Comparison of ENCODE assay signal across 28 cellular contexts in the genomic region with DNA sequence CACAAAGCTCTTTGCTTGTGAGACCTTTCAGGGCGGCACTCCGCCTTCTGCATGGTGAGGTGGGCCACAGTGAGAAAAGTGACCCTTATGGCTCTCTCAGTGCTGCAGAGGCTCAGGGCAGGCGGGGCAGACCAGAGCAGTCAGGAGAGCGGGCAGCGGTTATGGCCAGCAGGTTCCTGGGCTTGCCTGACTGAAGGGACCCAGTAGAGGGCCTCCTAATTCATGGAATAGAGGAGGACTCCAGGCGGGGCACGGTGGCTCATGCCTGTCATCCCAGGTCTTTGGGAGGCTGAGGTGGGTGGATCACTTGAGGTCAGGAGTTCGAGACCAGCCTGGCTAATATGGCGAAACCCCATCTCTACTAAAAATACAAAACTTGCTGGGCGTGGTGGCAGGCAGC.
A peak's percentile ranks its signal among the peaks of the same experiment; 100 is the strongest.
DNase-seq lines count a peak whose midpoint lies in the region; ATAC-seq and TF ChIP-seq lines count a peak whose summit lies in the region.
"Had no signal": no experiment of that assay in that cellular context is flagged by ENCODE, and none has a peak within 500 bp of the region (broad histone marks: within the 10 kb centered on the region; RNA-seq: fewer than 3 reads in every experiment).

No MANE protein-coding gene starts in this region.

- H3K9ac ChIP-seq in SK-N-SH (no peak overlapping the region), Loucy (ENCODE audit: low read depth, low read length, poor library complexity, severe bottlenecking) (no peak overlapping the region), neural progenitor cell (no peak overlapping the region)
- H3K9ac ChIP-seq: BLaER1, GM23248 had no signal

- no peak overlapping the region for H3K4me3 Mint-ChIP-seq in neural progenitor cell
- no peak overlapping the region for H3K4me3 Mint-ChIP-seq in naive thymus-derived CD4-positive, alpha-beta T cell
- H3K4me3 Mint-ChIP-seq: activated T-cell treated with anti-CD3 and anti-CD28 coated beads, Interleukin-2, amount 50 U/mL, for 72 hours; neural crest cell; stimulated activated naive CD8-positive, alpha-beta T cell treated with anti-CD3 and anti-CD28 coated beads, Interleukin-15, Interleukin-2, amounts not matched to agents 100 ng/mL and 50 ng/mL, for 24 hours had no signal

- WGBS in SK-N-SH (ENCODE audit: low lambda C conversion rate), result 19% methylated on average over 4 of the region's 10 CpGs
- 87 to 93% methylated on average over 10 of the region's 10 CpGs for WGBS in aorta, 2 donors

- TF ChIP-seq EP300 in SK-N-SH (IDR thresholded peaks at IDR 0.05; ENCODE audit: borderline replicate concordance in 1 of 2, low read depth in 1 of 2, low read length in 1 of 2), result no peak

- intact Hi-C loops in naive thymus-derived CD4-positive, alpha-beta T cell (cut with micrococcal nuclease), result no loop called here
- intact Hi-C loops in aorta (cut with DNase I), result no loop called here

- H3K4me3 ChIP-seq in SK-N-SH (ENCODE audit: low read depth in 2 of 2, low read length in 1 of 2) (no peak overlapping the region), Loucy (ENCODE audit: low read length, poor library complexity, severe bottlenecking) (no peak overlapping the region), choroid plexus epithelial cell (ENCODE audit: low read depth, low read length) (no peak overlapping the region), neural progenitor cell (no peak overlapping the region), aorta (ENCODE audit: low read length in 2 of 2) (no peak overlapping the region)
- H3K4me3 ChIP-seq in naive thymus-derived CD4-positive, alpha-beta T cell (ENCODE audit: low read length), result no peak overlapping the region
- H3K4me3 ChIP-seq: BLaER1, coronary artery, esophagus squamous epithelium, gastrocnemius medialis, GM23248, thyroid gland had no signal

- H3K36me3 Mint-ChIP-seq in neural progenitor cell, result no peaks in the 10 kb centered on the region
- H3K36me3 Mint-ChIP-seq in naive thymus-derived CD4-positive, alpha-beta T cell, result no peaks in the 10 kb centered on the region

- H3F3A ChIP-seq in SK-N-SH (replicated peaks; ENCODE audit: insufficient read depth) (no peaks in the 10 kb centered on the region), Loucy (ENCODE audit: low read depth) (peaks cover 3% of the 10 kb centered on the region), neural progenitor cell (ENCODE audit: low read depth) (peaks cover 9% of the 10 kb centered on the region)

- no peaks in the 10 kb centered on the region for H3K79me2 ChIP-seq in SK-N-SH (ENCODE audit: insufficient read depth)
- H3K79me2 ChIP-seq in Loucy (ENCODE audit: insufficient read depth, low read length), result no peaks in the 10 kb centered on the region
- no peaks in the 10 kb centered on the region for H3K79me2 ChIP-seq in neural progenitor cell (ENCODE audit: low read depth)

- H3K4me2 ChIP-seq in SK-N-SH (no peak overlapping the region), Loucy (ENCODE audit: low read depth, low read length, poor library complexity, severe bottlenecking) (no peak overlapping the region), neural progenitor cell (no peak overlapping the region)
- H3K4me2 ChIP-seq: BLaER1 had no signal

- TF ChIP-seq RAD21 in SK-N-SH (IDR thresholded peaks at IDR 0.05; ENCODE audit: low read length), result no peak

- H3K9me3 Mint-ChIP-seq in neural progenitor cell, result no peaks in the 10 kb centered on the region
- no peaks in the 10 kb centered on the region for H3K9me3 Mint-ChIP-seq in naive thymus-derived CD4-positive, alpha-beta T cell
- H3K9me3 Mint-ChIP-seq: activated T-cell treated with anti-CD3 and anti-CD28 coated beads, Interleukin-2, amount 50 U/mL, for 72 hours; neural crest cell; stimulated activated naive CD8-positive, alpha-beta T cell treated with anti-CD3 and anti-CD28 coated beads, Interleukin-15, Interleukin-2, amounts not matched to agents 100 ng/mL and 50 ng/mL, for 24 hours had no signal

- H3K4me1 ChIP-seq in SK-N-SH (ENCODE audit: control insufficient read depth in 1 of 2, insufficient read depth in 2 of 2, low read depth in 1 of 2, low read length in 1 of 2) (no peaks in the 10 kb centered on the region), Loucy (ENCODE audit: insufficient read depth, low read length, poor library complexity, severe bottlenecking) (peaks cover 34% of the 10 kb centered on the region), neural progenitor cell (peaks cover 9% of the 10 kb centered on the region), aorta (ENCODE audit: control insufficient read depth in 1 of 2, insufficient read depth in 2 of 2, low read length in 2 of 2) (no peaks in the 10 kb centered on the region)
- peaks cover 14 to 19% of the 10 kb centered on the region in 2 donors for H3K4me1 ChIP-seq in naive thymus-derived CD4-positive, alpha-beta T cell (ENCODE audit: control insufficient read depth in 2 of 2, insufficient read depth in 2 of 2, low read length in 2 of 2)
- H3K4me1 ChIP-seq: Caco-2, esophagus squamous epithelium, gastrocnemius medialis, thyroid gland had no signal

- CTCF ChIA-PET in SK-N-SH (lab: Yijun Ruan, JAX), result interaction anchor here (1.7 kb wide), 1 partner anchor 11 kb away, joined by 6 read pairs; no protein-coding TSS in a partner anchor
- CTCF ChIA-PET in naive thymus-derived CD4-positive, alpha-beta T cell (lab: Charles Lee), result no interaction called here

- H3K27ac ChIP-seq in SK-N-SH (ENCODE audit: low read depth in 2 of 2, low read length in 1 of 2), result no peak overlapping the region
- H3K27ac ChIP-seq in neural progenitor cell, result no peak overlapping the region
- H3K27ac ChIP-seq in naive thymus-derived CD4-positive, alpha-beta T cell (ENCODE audit: low read depth, low read length), result no peak overlapping the region
- H3K27ac ChIP-seq in aorta (ENCODE audit: low read depth in 1 of 2, low read length in 2 of 2), result no peak overlapping the region
- H3K27ac ChIP-seq: BLaER1, coronary artery, esophagus squamous epithelium, gastrocnemius medialis, GM23248, thyroid gland had no signal

- peaks cover 11% of the 10 kb centered on the region for H3K4me1 Mint-ChIP-seq in neural progenitor cell
- peaks cover 10 to 30% (median 24%) of the 10 kb centered on the region in 7 donors for H3K4me1 Mint-ChIP-seq in naive thymus-derived CD4-positive, alpha-beta T cell

- H3K9me3 ChIP-seq in SK-N-SH (no peaks in the 10 kb centered on the region), Loucy (ENCODE audit: insufficient read depth, low read depth, low read length) (no peaks in the 10 kb centered on the region), neural progenitor cell (ENCODE audit: low read depth) (no peaks in the 10 kb centered on the region), aorta (ENCODE audit: control insufficient read depth, low read length) (no peaks in the 10 kb centered on the region)
- no peaks in the 10 kb centered on the region for H3K9me3 ChIP-seq in naive thymus-derived CD4-positive, alpha-beta T cell (ENCODE audit: control insufficient read depth in 2 of 3, low read length in 3 of 3)
- H3K9me3 ChIP-seq: BLaER1, Caco-2, esophagus squamous epithelium, gastrocnemius medialis, thyroid gland had no signal

- H3K27ac Mint-ChIP-seq in neural progenitor cell, result no peak overlapping the region
- H3K27ac Mint-ChIP-seq in naive thymus-derived CD4-positive, alpha-beta T cell, result no peak overlapping the region
- H3K27ac Mint-ChIP-seq: activated T-cell treated with anti-CD3 and anti-CD28 coated beads, Interleukin-2, amount 50 U/mL, for 72 hours; progenitor cell of endocrine pancreas; stimulated activated naive CD8-positive, alpha-beta T cell treated with anti-CD3 and anti-CD28 coated beads, Interleukin-15, Interleukin-2, amounts not matched to agents 100 ng/mL and 50 ng/mL, for 24 hours had no signal

- DNase-seq in SK-N-SH (no peak), choroid plexus epithelial cell (ENCODE audit: low read depth) (peak; percentile 7), neural progenitor cell (ENCODE audit: low spot score) (peak; percentile 31), aorta (no peak)
- DNase-seq in activated CD4-positive, alpha-beta T cell treated with anti-CD3 and anti-CD28 coated beads, Interleukin-2, amount 50 U/mL, for 4 hours, result no peak
- DNase-seq in naive thymus-derived CD4-positive, alpha-beta T cell, result no peak
- DNase-seq: activated CD4-positive, alpha-beta T cell treated with anti-CD3 and anti-CD28 coated beads for 4 hours; activated naive CD4-positive, alpha-beta T cell treated with Interleukin-2 at 50 U/mL for 16 hours; activated T-cell treated with anti-CD3 and anti-CD28 coated beads, Interleukin-2, amount 50 U/mL, for 72 hours; esophagus squamous epithelium; gastrocnemius medialis; GM23248; hippocampal formation; Kasumi-1; NCI-H1105; NCI-H2081; NCI-H446 treated with DMSO at 0.1 percent for 48 hours; stimulated activated CD4-positive, alpha-beta T cell treated with anti-CD3 and anti-CD28 coated beads, Interleukin-15, amount 100 ng/mL, for 24 hours; T-helper 2 cell; thyroid gland had no signal

- H4K20me1 ChIP-seq in SK-N-SH (ENCODE audit: insufficient read depth) (no peaks in the 10 kb centered on the region), Loucy (ENCODE audit: insufficient read depth, low read length, poor library complexity, severe bottlenecking) (no peaks in the 10 kb centered on the region), neural progenitor cell (ENCODE audit: low read depth) (no peaks in the 10 kb centered on the region)
- H4K20me1 ChIP-seq: BLaER1 had no signal

- H3K9me2 ChIP-seq in SK-N-SH, result no peaks in the 10 kb centered on the region
- no peaks in the 10 kb centered on the region for H3K9me2 ChIP-seq in Loucy (replicated peaks; ENCODE audit: low read depth, low read length)

- ATAC-seq in SK-N-SH treated with all-trans-retinoic acid at 6 μM for 48 hours (no peak), aorta (ENCODE audit: low FRiP score) (no peak)
- ATAC-seq in naive thymus-derived CD4-positive, alpha-beta T cell, result no peak
- ATAC-seq: activated T-cell treated with anti-CD3 and anti-CD28 coated beads, Interleukin-2, amount 50 U/mL, for 72 hours; gastrocnemius medialis had no signal

- H3K27me3 Mint-ChIP-seq in neural progenitor cell (ENCODE audit: insufficient read depth, low read depth), result peaks cover 4% of the 10 kb centered on the region
- peaks cover 0 to 4% (median 0%) of the 10 kb centered on the region in 5 donors for H3K27me3 Mint-ChIP-seq in naive thymus-derived CD4-positive, alpha-beta T cell
- H3K27me3 Mint-ChIP-seq: stimulated activated naive CD8-positive, alpha-beta T cell treated with anti-CD3 and anti-CD28 coated beads, Interleukin-15, Interleukin-2, amounts not matched to agents 100 ng/mL and 50 ng/mL, for 24 hours had no signal

- H2AFZ ChIP-seq in SK-N-SH (ENCODE audit: low read depth), result no peak overlapping the region
- no peak overlapping the region for H2AFZ ChIP-seq in Loucy (ENCODE audit: low read length)
- H2AFZ ChIP-seq in neural progenitor cell (replicated peaks), result no peak overlapping the region
- H2AFZ ChIP-seq: GM23248 had no signal

- TF ChIP-seq CTCF in SK-N-SH (IDR thresholded peaks at IDR 0.05), result 0 out of 2 replicates have a peak, but pooled peaks have one; percentile 6
- TF ChIP-seq CTCF in Loucy (conservative IDR thresholded peaks at IDR 0.05; ENCODE audit: low read length), result peak; percentile 23
- TF ChIP-seq CTCF in choroid plexus epithelial cell (conservative IDR thresholded peaks at IDR 0.05; ENCODE audit: low read depth, low read length), result peak; percentile 24
- TF ChIP-seq CTCF in neural progenitor cell (IDR thresholded peaks at IDR 0.05), result peak; percentile 30

- no peaks in the 10 kb centered on the region for H3K36me3 ChIP-seq in SK-N-SH (replicated peaks in 1 of 2; ENCODE audit: control insufficient read depth in 1 of 2, insufficient read depth in 2 of 2, low read length in 1 of 2)
- no peaks in the 10 kb centered on the region for H3K36me3 ChIP-seq in Loucy (ENCODE audit: insufficient read depth, low read length)
- no peaks in the 10 kb centered on the region for H3K36me3 ChIP-seq in neural progenitor cell
- H3K36me3 ChIP-seq in naive thymus-derived CD4-positive, alpha-beta T cell (ENCODE audit: control insufficient read depth in 2 of 3, insufficient read depth in 3 of 3, low read length in 3 of 3), result no peaks in the 10 kb centered on the region
- H3K36me3 ChIP-seq in aorta (ENCODE audit: control insufficient read depth in 1 of 2, insufficient read depth in 2 of 2, low read length in 1 of 2), result no peaks in the 10 kb centered on the region
- H3K36me3 ChIP-seq: BLaER1, esophagus squamous epithelium, gastrocnemius medialis, thyroid gland had no signal

- POLR2A ChIA-PET in SK-N-SH (lab: Yijun Ruan, JAX), result no interaction called here
- POLR2A ChIA-PET in naive thymus-derived CD4-positive, alpha-beta T cell (lab: Charles Lee), result interaction anchor here (0.6 kb wide), 1 partner anchor 136 kb away, joined by 3 read pairs; a partner anchor contains a TSS

- H3K27me3 ChIP-seq in SK-N-SH (ENCODE audit: insufficient read depth), result no peaks in the 10 kb centered on the region; the same call in 1 of the 2 replicates
- H3K27me3 ChIP-seq in Loucy (ENCODE audit: insufficient read depth, low read length, poor library complexity, severe bottlenecking), result no peaks in the 10 kb centered on the region
- H3K27me3 ChIP-seq in neural progenitor cell, result no peaks in the 10 kb centered on the region
- H3K27me3 ChIP-seq in naive thymus-derived CD4-positive, alpha-beta T cell (ENCODE audit: control insufficient read depth in 2 of 2, insufficient read depth in 2 of 2, low read length in 2 of 2), result no peaks in the 10 kb centered on the region
- no peaks in the 10 kb centered on the region for H3K27me3 ChIP-seq in aorta (ENCODE audit: control insufficient read depth in 1 of 2, insufficient read depth in 2 of 2, low read length in 1 of 2)
- H3K27me3 ChIP-seq: BLaER1, gastrocnemius medialis, thyroid gland had no signal

Comparison
In these comparisons a context has a peak if more than half of its experiments do, and no peak if none do; other contexts are left out.
1. DNase-seq: peak in choroid plexus epithelial cell (single experiment) and neural progenitor cell (single experiment); none in SK-N-SH (single experiment), activated CD4-positive, alpha-beta T cell treated with anti-CD3 and anti-CD28 coated beads, Interleukin-2, amount 50 U/mL, for 4 hours (0 of 2), naive thymus-derived CD4-positive, alpha-beta T cell (0 of 9) and aorta (0 of 2).
2. Peak in every context shown above with its lines, with median percentiles within 50 percentile points of each other: CTCF ChIP-seq.